7 cellular contexts compared by ENCODE assay signal in genomic region chr21:45841033-45841432, GRCh38.
"Had no signal": no experiment of that assay in that cellular context is flagged by ENCODE, and none has a peak within 500 bp of the region (broad histone marks: within the 10 kb centered on the region; RNA-seq: fewer than 3 reads in every experiment).

No MANE protein-coding gene starts in this region.

- DNase-seq: H9, HCEC 1CT, HFFc6, KBM-7 had no signal

- H3K4me3 ChIP-seq: GM23338 had no signal

- H3K27ac ChIP-seq: HL-60, KMS-11 had no signal
